ENCODE assay signal across 1 cellular context in the genomic region with DNA sequence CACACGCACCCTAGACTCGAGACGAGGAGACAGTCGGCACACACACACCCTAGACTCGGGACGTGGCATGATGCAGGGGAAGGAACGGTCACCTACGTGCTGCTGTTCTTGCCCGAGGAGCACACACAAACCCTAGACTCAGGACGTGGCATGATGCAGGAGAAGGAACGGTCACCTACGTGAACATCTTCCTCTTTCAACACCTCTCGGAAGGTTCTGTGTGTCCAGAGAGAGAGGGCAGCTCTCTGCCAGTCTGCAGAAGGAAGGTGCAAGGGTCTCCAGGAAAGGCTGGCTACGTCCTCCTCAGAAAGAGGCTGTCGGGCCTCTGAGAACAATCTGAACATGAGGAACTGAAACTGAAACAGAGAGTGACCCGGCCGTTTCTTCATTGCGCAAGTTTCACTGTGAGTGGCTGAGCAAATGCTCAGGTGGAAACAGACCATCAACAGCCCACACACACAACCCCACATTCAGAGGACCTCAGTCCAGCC.
TF ChIP-seq lines count a peak whose summit lies in the region.

No MANE protein-coding gene starts in this region.

TF ChIP-seq in K562, 482 proteins besides CTCF, POLR2A, EP300 and RAD21:
- no peak for TF ChIP-seq CXXC5 (CRISPR knock-in tag; IDR thresholded peaks at IDR 0.05)
- peak; percentile 82 for TF ChIP-seq CEBPB (tag; IDR thresholded peaks at IDR 0.05)
- no peak for TF ChIP-seq TCF7 (IDR thresholded peaks at IDR 0.05; ENCODE audit: borderline replicate concordance)
- TF ChIP-seq SUPT5H (IDR thresholded peaks at IDR 0.05), result no peak
- TF ChIP-seq CEBPG (CRISPR knock-in tag; IDR thresholded peaks at IDR 0.05), result no peak
- peak; percentile 34 to 54; a peak in 2 of 4 replicates for TF ChIP-seq CEBPG (tag; conservative IDR thresholded peaks at IDR 0.05 in 1 of 2, IDR thresholded peaks at IDR 0.05 in 1 of 2)
